ENCODE assay signal across 9 cellular contexts in the genomic region with DNA sequence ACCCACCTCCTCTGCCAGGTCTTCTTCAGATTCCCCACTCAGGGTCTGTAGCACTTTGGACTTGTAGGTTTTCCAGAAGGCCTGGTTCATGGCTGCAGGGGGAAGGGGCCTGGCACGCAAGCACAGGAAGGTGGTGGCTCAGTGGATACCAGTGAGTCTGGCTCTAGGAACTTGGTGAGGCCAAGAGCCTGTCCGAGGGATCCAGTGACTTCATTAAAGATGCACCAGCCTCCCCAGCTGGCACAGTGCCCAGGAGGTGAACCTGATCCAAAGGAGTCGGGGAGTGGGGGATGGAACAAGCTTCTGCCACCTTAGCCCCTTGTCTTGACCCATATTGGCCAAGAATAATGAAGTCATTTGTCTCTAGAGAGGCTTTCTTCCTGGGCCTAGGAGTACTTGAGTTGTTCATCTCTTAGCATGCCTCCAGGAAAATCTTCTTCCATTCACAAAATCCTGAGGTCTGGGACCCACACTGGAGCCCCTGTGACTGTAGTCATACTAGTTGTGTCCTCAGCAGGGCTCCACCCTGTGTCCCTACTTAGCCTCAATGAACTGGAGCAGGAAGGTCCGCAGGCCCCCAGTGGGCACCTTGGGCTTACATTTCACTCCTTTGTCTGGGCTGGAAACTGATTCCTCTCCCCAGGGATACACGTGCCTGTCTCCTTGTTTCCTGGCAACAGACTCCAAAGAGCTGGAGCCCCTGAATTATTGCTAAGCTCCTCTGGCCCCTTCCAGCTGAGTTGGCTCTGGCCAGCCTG. TPM values are rescaled to one million over a fixed set of nuclear protein-coding genes. Genes with fewer than 3 reads are reported as not detected.
DNase-seq lines count a peak whose midpoint lies in the region; ATAC-seq and TF ChIP-seq lines count a peak whose summit lies in the region.
"Had no signal": no experiment of that assay in that cellular context is flagged by ENCODE, and none has a peak within 500 bp of the region (broad histone marks: within the 10 kb centered on the region; RNA-seq: fewer than 3 reads in every experiment).

Gene C1orf232 (minus strand): TSS at position 554 of the 758 bp plus-strand sequence. CDS start 464 bp downstream, at position 90.

- peak within 1 kb of the TSS; percentile 72 to 99 (median 88) for H3K4me3 ChIP-seq in BLaER1 treated with 17β-estradiol and CSF1 and Interleukin-3, amounts not matched to agents 10 nM and 100 nM
- H3K4me3 ChIP-seq in LNCaP clone FGC (ENCODE audit: low read depth, low read length) = peak within 1 kb of the TSS; percentile 78

- peaks cover 0 to 24% (median 15%) of the 10 kb centered on the region in 11 experiments; a peak in 17 of 22 replicates for H3K36me3 ChIP-seq in BLaER1 treated with 17β-estradiol and CSF1 and Interleukin-3, amounts not matched to agents 10 nM and 100 nM

- ATAC-seq in GM18907 (IDR thresholded peaks at IDR 0.05; ENCODE audit: unreplicated experiment) = no peak
- ATAC-seq in GM21619 (IDR thresholded peaks at IDR 0.05; ENCODE audit: unreplicated experiment) = no peak
- no peak for ATAC-seq in GM19397 (IDR thresholded peaks at IDR 0.05; ENCODE audit: unreplicated experiment)

- H3K4me1 ChIP-seq in BLaER1 treated with 17β-estradiol and CSF1 and Interleukin-3, amounts not matched to agents 10 nM and 100 nM = peaks cover 32 to 52% (median 48%) of the 10 kb centered on the region in 10 experiments

- H3K4me3 Mint-ChIP-seq in activated naive CD8-positive, alpha-beta T cell treated with anti-CD3 and anti-CD28 coated beads for 36 hours = peak within 1 kb of the TSS; percentile 93

- no peaks in the 10 kb centered on the region for H3K9me3 Mint-ChIP-seq in activated naive CD8-positive, alpha-beta T cell treated with anti-CD3 and anti-CD28 coated beads for 36 hours

- peak within 1 kb of the TSS; percentile 89 to 100 (median 98) for H3K4me2 ChIP-seq in BLaER1 treated with 17β-estradiol and CSF1 and Interleukin-3, amounts not matched to agents 10 nM and 100 nM

- peaks cover 11% of the 10 kb centered on the region for H3K27me3 Mint-ChIP-seq in activated naive CD8-positive, alpha-beta T cell treated with anti-CD3 and anti-CD28 coated beads for 36 hours

- H4K20me1 ChIP-seq in BLaER1 treated with 17β-estradiol and CSF1 and Interleukin-3, amounts not matched to agents 10 nM and 100 nM = peaks cover 0 to 21% (median 4%) of the 10 kb centered on the region in 11 experiments; a peak in 8 of 22 replicates

- TF ChIP-seq CTCF in LNCaP clone FGC (IDR thresholded peaks at IDR 0.05; ENCODE audit: control insufficient read depth, extremely low read depth, insufficient read depth) = no peak

- H3K4me1 Mint-ChIP-seq in activated naive CD8-positive, alpha-beta T cell treated with anti-CD3 and anti-CD28 coated beads for 36 hours = peaks cover 29% of the 10 kb centered on the region

- no peaks in the 10 kb centered on the region; a peak in 1 of 22 replicates for H3K27me3 ChIP-seq in BLaER1 treated with 17β-estradiol and CSF1 and Interleukin-3, amounts not matched to agents 10 nM and 100 nM

- H3K27ac Mint-ChIP-seq in activated naive CD8-positive, alpha-beta T cell treated with anti-CD3 and anti-CD28 coated beads for 36 hours = peak within 1 kb of the TSS; percentile 92

- peak within 1 kb of the TSS; percentile 52 to 96 (median 89) for H3K27ac ChIP-seq in BLaER1 treated with 17β-estradiol and CSF1 and Interleukin-3, amounts not matched to agents 10 nM and 100 nM
- H3K27ac ChIP-seq in temporal lobe (ENCODE audit: low read depth, low read length) = peak within 1 kb of the TSS; percentile 51

- no peaks in the 10 kb centered on the region for H3K9me3 ChIP-seq in BLaER1 treated with 17β-estradiol and CSF1 and Interleukin-3, amounts not matched to agents 10 nM and 100 nM (replicated peaks in 1 of 11)

- H3K9ac ChIP-seq in BLaER1 treated with 17β-estradiol and CSF1 and Interleukin-3, amounts not matched to agents 10 nM and 100 nM = peak within 1 kb of the TSS; percentile 83 to 99 (median 91)

- DNase-seq in LNCaP clone FGC (ENCODE audit: low read depth) (no peak), kidney tubule cell (ENCODE audit: low spot score) (peak; percentile 36)
- DNase-seq in activated naive CD8-positive, alpha-beta T cell treated with anti-CD3 and anti-CD28 coated beads for 36 hours = no peak

- H3K36me3 Mint-ChIP-seq in activated naive CD8-positive, alpha-beta T cell treated with anti-CD3 and anti-CD28 coated beads for 36 hours = peaks cover 20% of the 10 kb centered on the region

RNA-seq across cellular contexts. Expression of gene C1orf232, which starts in this region (rescaled TPM):
- not detected for total RNA-seq in activated naive CD8-positive, alpha-beta T cell treated with anti-CD3 and anti-CD28 coated beads for 36 hours
- not detected for total RNA-seq in temporal lobe
- total RNA-seq: renal cortical epithelial cell had no signal
